In genomic region chr7:12640299-12641096, GRCh38 we compare ENCODE assay signal across 17 cellular contexts.
"Had no signal": no experiment of that assay in that cellular context is flagged by ENCODE, and none has a peak within 500 bp of the region (broad histone marks: within the 10 kb centered on the region; RNA-seq: fewer than 3 reads in every experiment).

No MANE protein-coding gene starts in this region.

- H3K4me3 ChIP-seq: coronary artery, heart left ventricle, mucosa of descending colon, right atrium auricular region had no signal

- FAIRE-seq: islet of Langerhans, small intestine had no signal

- H3K4me1 ChIP-seq: right atrium auricular region had no signal

- H3K9me3 ChIP-seq: heart left ventricle, mucosa of descending colon, right atrium auricular region had no signal

- H3K27ac ChIP-seq: coronary artery, heart left ventricle, right atrium auricular region had no signal

- H3K27me3 ChIP-seq: heart left ventricle, right atrium auricular region had no signal

- H3K27ac Mint-ChIP-seq: naive thymus-derived CD8-positive, alpha-beta T cell had no signal

- H3K4me3 Mint-ChIP-seq: naive thymus-derived CD8-positive, alpha-beta T cell; neural crest cell had no signal

- ATAC-seq: heart left ventricle; left lobe of liver; mucosa of descending colon; naive thymus-derived CD8-positive, alpha-beta T cell had no signal

- H3K36me3 ChIP-seq: heart left ventricle, right atrium auricular region had no signal

- DNase-seq: effector CD4-positive, alpha-beta T cell; foreskin melanocyte; heart left ventricle; hypothalamus; kidney glomerular epithelial cell; mammary epithelial cell; mucosa of descending colon; naive thymus-derived CD8-positive, alpha-beta T cell; small intestine; stimulated activated CD4-positive, alpha-beta T cell treated with anti-CD3 and anti-CD28 coated beads, Interleukin-12 subunit alpha, Interleukin-12 subunit beta, amount 100 ng/mL, for 4 hours; stimulated activated naive CD4-positive, alpha-beta T cell treated with Interleukin-2 at 50 U/mL for 16 hours; trophoblast cell had no signal

- H3K36me3 Mint-ChIP-seq: naive thymus-derived CD8-positive, alpha-beta T cell had no signal

- H3K9me3 Mint-ChIP-seq: naive thymus-derived CD8-positive, alpha-beta T cell; neural crest cell had no signal
